In the genomic region with DNA sequence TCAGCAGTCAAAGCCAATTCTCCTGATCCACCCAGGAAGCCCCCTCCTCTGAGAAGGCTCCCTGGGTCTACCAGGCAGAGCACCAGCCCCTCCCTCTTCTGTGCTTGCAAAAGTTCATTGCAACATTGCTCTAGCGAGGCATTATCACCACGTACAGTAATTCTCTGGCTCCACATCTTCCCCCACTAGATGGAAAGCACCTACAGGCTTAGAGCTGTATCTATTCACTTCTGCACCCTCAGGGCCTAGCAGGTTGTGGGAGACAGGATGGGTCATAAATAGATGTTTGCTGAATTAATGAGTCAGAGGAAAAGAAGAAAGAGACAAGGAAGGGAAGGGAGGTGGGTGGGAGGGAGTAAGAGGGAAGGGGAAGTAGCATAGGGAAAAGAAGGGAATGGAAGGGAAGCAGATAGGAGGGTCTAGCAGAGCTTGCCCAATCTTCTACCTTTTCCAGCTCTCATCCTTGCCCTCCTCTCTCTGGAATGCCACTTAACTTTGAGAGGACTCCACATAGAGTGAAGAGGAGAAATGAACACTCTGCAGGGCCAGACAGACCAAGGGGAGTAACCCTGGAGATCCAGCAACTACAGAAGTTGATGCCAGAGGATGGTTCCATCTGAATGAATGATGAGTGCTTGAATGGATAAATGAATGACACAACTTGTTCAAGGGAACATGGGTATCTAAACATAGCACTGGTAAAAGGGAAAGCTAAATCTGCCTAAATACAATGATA, we compare ENCODE assay signal across 20 cellular contexts. TPM values are rescaled to one million over a fixed set of nuclear protein-coding genes. Genes with fewer than 3 reads are reported as not detected.
A peak's percentile ranks its signal among the peaks of the same experiment; 100 is the strongest.
DNase-seq lines count a peak whose midpoint lies in the region; ATAC-seq and TF ChIP-seq lines count a peak whose summit lies in the region.
"Had no signal": no experiment of that assay in that cellular context is flagged by ENCODE, and none has a peak within 500 bp of the region (broad histone marks: within the 10 kb centered on the region; RNA-seq: fewer than 3 reads in every experiment).

No MANE protein-coding gene starts in this region.

- DNase-seq in Daoy (ENCODE audit: low read depth) (peak; percentile 21), GM13976 (ENCODE audit: low spot score) (peak; percentile 41), HPDE6-E6E7 (ENCODE audit: extremely low spot score) (peak; percentile 45), chondrocyte (ENCODE audit: low spot score) (no peak), amniotic stem cell (lab: John Stamatoyannopoulos, UW) (no peak)
- no peak for DNase-seq in effector memory CD8-positive, alpha-beta T cell
- DNase-seq: activated CD4-positive, alpha-beta T cell treated with anti-CD3 and anti-CD28 coated beads for 1 hour; activated CD8-positive, alpha-beta memory T cell treated with anti-CD3 and anti-CD28 coated beads for 24 hours; CD8-positive, alpha-beta memory T cell; DND-41; islet precursor cell; mesenchymal stem cell; naive thymus-derived CD8-positive, alpha-beta T cell; NCI-H446; RPMI8226; stimulated activated naive CD4-positive, alpha-beta T cell; trophoblast cell had no signal

- H3K36me3 Mint-ChIP-seq in chondrocyte (ENCODE audit: low read depth): no peaks in the 10 kb centered on the region
- H3K36me3 Mint-ChIP-seq in effector memory CD8-positive, alpha-beta T cell (ENCODE audit: insufficient read depth): no peaks in the 10 kb centered on the region
- H3K36me3 Mint-ChIP-seq: activated naive CD4-positive, alpha-beta T cell treated with anti-CD3 and anti-CD28 coated beads, Interleukin-2, amount 50 U/mL, for 72 hours; naive thymus-derived CD8-positive, alpha-beta T cell had no signal

- no peak for ATAC-seq in HG02973 (IDR thresholded peaks at IDR 0.05; ENCODE audit: unreplicated experiment)
- ATAC-seq in effector memory CD8-positive, alpha-beta T cell (replicated peaks): no peak
- no peak for ATAC-seq in GM21737 (IDR thresholded peaks at IDR 0.05; ENCODE audit: unreplicated experiment)
- ATAC-seq: activated naive CD4-positive, alpha-beta T cell treated with anti-CD3 and anti-CD28 coated beads, Interleukin-2, amount 50 U/mL, for 72 hours; naive thymus-derived CD8-positive, alpha-beta T cell had no signal

- TF ChIP-seq CTCF in GM13976 (IDR thresholded peaks at IDR 0.05; ENCODE audit: borderline replicate concordance, control extremely low read depth, extremely low read depth, insufficient read depth, missing control alignments) (no peak), chondrocyte (IDR thresholded peaks at IDR 0.05) (no peak)

- H3K27me3 Mint-ChIP-seq in chondrocyte (ENCODE audit: low read depth): no peaks in the 10 kb centered on the region
- H3K27me3 Mint-ChIP-seq in effector memory CD8-positive, alpha-beta T cell: no peaks in the 10 kb centered on the region
- H3K27me3 Mint-ChIP-seq: CD8-positive, alpha-beta memory T cell; naive thymus-derived CD8-positive, alpha-beta T cell had no signal

- H3K4me1 Mint-ChIP-seq in chondrocyte (ENCODE audit: low read depth): peaks cover 8% of the 10 kb centered on the region
- peaks cover 0 to 10% of the 10 kb centered on the region in 2 donors for H3K4me1 Mint-ChIP-seq in effector memory CD8-positive, alpha-beta T cell (ENCODE audit: low read depth in 2 of 2)

- H3K4me3 Mint-ChIP-seq in chondrocyte (ENCODE audit: unreplicated experiment): no peak overlapping the region
- no peak overlapping the region for H3K4me3 Mint-ChIP-seq in effector memory CD8-positive, alpha-beta T cell
- H3K4me3 Mint-ChIP-seq: CD8-positive, alpha-beta memory T cell; naive thymus-derived CD8-positive, alpha-beta T cell had no signal

- in situ Hi-C loops in GM13976 (cut with MboI; ENCODE audit: low sequenced_read_pairs, unreplicated experiment): loop anchor here (10.0 kb wide), 1 partner anchor 222 kb away; no protein-coding TSS in a partner anchor

- no peaks in the 10 kb centered on the region for H3K9me3 Mint-ChIP-seq in chondrocyte (ENCODE audit: low read depth)
- no peaks in the 10 kb centered on the region for H3K9me3 Mint-ChIP-seq in effector memory CD8-positive, alpha-beta T cell
- H3K9me3 Mint-ChIP-seq: activated naive CD4-positive, alpha-beta T cell treated with anti-CD3 and anti-CD28 coated beads, Interleukin-2, amount 50 U/mL, for 72 hours; CD8-positive, alpha-beta memory T cell; naive thymus-derived CD8-positive, alpha-beta T cell had no signal

- H3K27ac Mint-ChIP-seq in chondrocyte (ENCODE audit: unreplicated experiment): peak overlapping the region; percentile 28
- no peak overlapping the region for H3K27ac Mint-ChIP-seq in effector memory CD8-positive, alpha-beta T cell
- H3K27ac Mint-ChIP-seq: activated naive CD4-positive, alpha-beta T cell treated with anti-CD3 and anti-CD28 coated beads, Interleukin-2, amount 50 U/mL, for 72 hours had no signal

RNA-seq across cellular contexts. Expression of a gene that starts 42.0 kb away (rescaled TPM):
- 5.7 and 14.5 TPM in 2 replicates for total RNA-seq in Daoy (2014; rRNA removed; shearing (Covaris generic))
- 24.0 to 26.2 TPM (median 25.3 TPM) in 3 replicates for total RNA-seq in chondrocyte

RNA-seq across cellular contexts. Expression of a gene that starts 47.2 kb away (rescaled TPM):
- 840 and 1,074 TPM in 2 replicates for total RNA-seq in Daoy (2014; rRNA removed; shearing (Covaris generic))
- 754 to 1,782 TPM (median 760 TPM) in 3 replicates for total RNA-seq in chondrocyte

Comparison
In these comparisons a context has a peak if more than half of its experiments do, and no peak if none do; other contexts are left out.
1. DNase-seq: peak in Daoy (single experiment), GM13976 (single experiment) and HPDE6-E6E7 (single experiment); none in chondrocyte (single experiment), effector memory CD8-positive, alpha-beta T cell (0 of 3) and amniotic stem cell (single experiment).